ENCODE assay signal across 8 cellular contexts in the genomic region with DNA sequence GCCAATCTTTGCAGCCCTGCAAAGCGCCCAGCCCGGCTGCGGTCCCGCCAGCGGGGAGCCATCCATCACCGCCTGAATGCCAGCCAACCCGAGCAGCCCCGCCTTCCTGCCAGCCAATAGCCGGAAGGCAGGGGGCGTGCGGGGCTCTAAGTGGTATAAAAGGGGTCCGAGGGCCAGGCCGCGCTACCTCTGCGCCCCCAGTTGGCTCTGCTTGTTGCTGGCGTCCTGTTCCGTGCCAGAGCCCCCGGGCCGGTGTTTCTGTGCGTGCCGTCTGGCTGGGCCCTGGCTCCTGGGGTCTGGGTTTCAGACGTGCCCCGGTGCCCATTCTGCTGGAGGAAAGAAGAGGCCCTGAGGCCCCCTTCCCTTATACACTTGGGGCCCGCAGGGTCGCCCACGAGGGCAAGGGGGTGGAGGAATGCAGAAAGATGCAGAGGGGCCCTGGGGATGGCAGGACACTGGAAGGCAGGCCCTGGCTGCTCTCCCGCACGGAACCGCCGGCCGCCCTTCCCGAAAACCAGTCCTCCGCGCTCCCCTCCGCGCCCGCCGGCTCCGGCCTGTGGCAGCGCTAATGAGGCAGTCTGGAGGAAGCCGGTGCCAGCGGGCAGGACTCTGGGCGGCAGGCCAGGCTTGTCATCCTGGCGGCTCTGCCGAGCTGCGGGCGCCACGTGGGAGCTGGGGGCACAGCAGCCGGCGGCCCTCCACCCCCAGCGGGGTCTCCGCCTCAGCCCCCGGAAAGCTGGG. TPM values are rescaled to one million over a fixed set of nuclear protein-coding genes. Genes with fewer than 3 reads are reported as not detected.
DNase-seq lines count a peak whose midpoint lies in the region; ATAC-seq and TF ChIP-seq lines count a peak whose summit lies in the region.

No MANE protein-coding gene starts in this region.

- TF ChIP-seq CTCF in 22Rv1 (IDR thresholded peaks at IDR 0.05) = peak; percentile 71
- TF ChIP-seq CTCF in GM12875 (IDR thresholded peaks at IDR 0.05; ENCODE audit: borderline replicate concordance, insufficient read depth, low read depth, low read length) = 0 out of 2 replicates have a peak, but pooled peaks have one; percentile 10
- no peak for TF ChIP-seq CTCF in left lung (IDR thresholded peaks at IDR 0.05)

- H3K27ac ChIP-seq in 22Rv1 = peak overlapping the region; percentile 76
- H3K27ac ChIP-seq in left lung = peak overlapping the region; percentile 60 to 87

- ATAC-seq in left lung (peak; percentile 58), GM18511 (IDR thresholded peaks at IDR 0.05; ENCODE audit: unreplicated experiment) (no peak)

- H3K27me3 ChIP-seq in left lung = peaks cover 0 to 48% of the 10 kb centered on the region in 2 donors

- H3K9me3 ChIP-seq in left lung = no peaks in the 10 kb centered on the region

- intact Hi-C loops in left lung (cut with DNase I) = loop anchor here (10.0 kb wide), 3 partner anchors 51 to 111 kb away; no protein-coding TSS in a partner anchor

- H3K4me3 ChIP-seq in GM12875 (ENCODE audit: low read depth, low read length) (peak overlapping the region; percentile 52), left lung (peak overlapping the region; percentile 31 to 41)

- peaks cover 14 to 57% of the 10 kb centered on the region in 2 donors for H3K4me1 ChIP-seq in left lung

- peak; percentile 93 for DNase-seq in NCI-H2227 (lab: John Stamatoyannopoulos, UW; ENCODE audit: unreplicated experiment)
- peak; percentile 30 to 37 for DNase-seq in activated CD4-positive, alpha-beta T cell treated with anti-CD3 and anti-CD28 coated beads for 4 hours
- peak; percentile 97 for DNase-seq in ecto neural progenitor cell (ENCODE audit: low spot score)
- peak; percentile 86 to 94 for DNase-seq in left lung
- peak; percentile 45 to 62 for DNase-seq in stimulated activated CD4-positive, alpha-beta T cell treated with anti-CD3 and anti-CD28 coated beads, Interleukin-2, amount 100 ng/mL, for 24 hours

- no peaks in the 10 kb centered on the region for H3K36me3 ChIP-seq in left lung

RNA-seq across cellular contexts. Expression of a gene that starts 14.0 kb away (rescaled TPM):
- 10 to 100 TPM; 25.9 to 48.6 TPM for total RNA-seq in left lung

RNA-seq across cellular contexts. Expression of a gene that starts 24.6 kb away (rescaled TPM):
- total RNA-seq in left lung = 100 to 1,000 TPM; 165 to 173 TPM

RNA-seq across cellular contexts. Expression of a gene that starts 52.7 kb away (rescaled TPM):
- total RNA-seq in left lung = 100 to 1,000 TPM; 144 to 149 TPM

Comparison
In these comparisons a context has a peak if more than half of its experiments do, and no peak if none do; other contexts are left out.
1. CTCF ChIP-seq: peak in 22Rv1 (single experiment) and GM12875 (single experiment); none in left lung (0 of 2).
2. DNase-seq: peak in every context shown above with its lines; median percentile 97 in ecto neural progenitor cell; 93 in NCI-H2227; 90 in left lung; 54 in stimulated activated CD4-positive, alpha-beta T cell treated with anti-CD3 and anti-CD28 coated beads, Interleukin-2, amount 100 ng/mL, for 24 hours; 34 in activated CD4-positive, alpha-beta T cell treated with anti-CD3 and anti-CD28 coated beads for 4 hours.